In the genomic region with DNA sequence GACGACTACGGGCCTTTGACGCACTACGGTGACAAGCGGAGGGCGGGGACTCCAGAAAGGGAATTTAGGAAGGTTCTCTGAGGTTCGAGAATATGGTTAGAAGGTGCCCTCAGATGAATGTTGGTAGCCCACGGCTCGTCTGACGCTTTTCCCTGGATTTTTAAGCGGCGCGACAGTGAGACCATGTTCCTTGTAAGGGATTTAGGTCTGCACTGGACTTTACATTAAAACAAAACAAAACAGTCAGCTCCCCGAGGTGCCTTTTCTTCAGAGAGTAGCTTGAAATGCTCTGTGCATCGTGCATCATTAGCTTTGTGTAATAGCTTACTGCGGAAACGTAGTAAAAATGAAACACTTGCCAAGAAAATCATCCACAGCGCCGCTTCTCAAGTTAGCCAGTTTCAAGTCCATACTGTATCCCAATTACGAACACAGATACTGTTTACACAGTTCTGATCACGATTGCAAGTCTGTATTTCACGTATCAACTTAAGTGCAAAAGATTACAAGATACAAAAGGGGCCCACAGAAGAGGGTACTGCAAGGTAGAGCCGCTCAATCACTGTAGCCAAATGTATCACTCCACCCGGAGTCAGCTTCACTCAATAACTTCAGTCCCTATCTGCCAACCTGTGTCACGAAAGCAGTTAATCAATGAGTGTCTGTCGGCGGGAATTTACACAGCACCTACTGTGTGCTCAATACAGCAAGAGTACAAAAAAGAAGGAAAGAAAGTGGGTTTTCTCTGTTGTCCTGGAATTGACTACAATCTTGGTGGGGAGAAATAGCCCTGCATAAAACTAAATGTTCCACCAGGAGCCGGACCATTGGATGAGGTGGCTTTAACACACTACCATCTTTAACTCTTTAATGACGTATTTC, we compare ENCODE assay signal across 2 cellular contexts.
TF ChIP-seq lines count a peak whose summit lies in the region.

No MANE protein-coding gene starts in this region.

TF ChIP-seq in K562, 482 proteins besides CTCF, POLR2A, EP300 and RAD21 (continued from another document and continues in another):
- TF ChIP-seq, protein P1, sequence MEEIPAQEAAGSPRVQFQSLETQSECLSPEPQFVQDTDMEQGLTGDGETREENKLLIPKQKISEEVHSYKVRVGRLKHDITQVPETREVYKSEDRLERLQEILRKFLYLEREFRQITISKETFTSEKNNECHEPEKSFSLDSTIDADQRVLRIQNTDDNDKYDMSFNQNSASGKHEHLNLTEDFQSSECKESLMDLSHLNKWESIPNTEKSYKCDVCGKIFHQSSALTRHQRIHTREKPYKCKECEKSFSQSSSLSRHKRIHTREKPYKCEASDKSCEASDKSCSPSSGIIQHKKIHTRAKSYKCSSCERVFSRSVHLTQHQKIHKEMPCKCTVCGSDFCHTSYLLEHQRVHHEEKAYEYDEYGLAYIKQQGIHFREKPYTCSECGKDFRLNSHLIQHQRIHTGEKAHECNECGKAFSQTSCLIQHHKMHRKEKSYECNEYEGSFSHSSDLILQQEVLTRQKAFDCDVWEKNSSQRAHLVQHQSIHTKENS (CRISPR knock-in tag; IDR thresholded peaks at IDR 0.05): no peak
- TF ChIP-seq ZNF644 (tag; IDR thresholded peaks at IDR 0.05; ENCODE audit: low read depth) (no peak), EWSR1 (IDR thresholded peaks at IDR 0.05; ENCODE audit: borderline replicate concordance, low read depth, partially characterized antibody) (no peak), KLF10 (CRISPR knock-in tag; IDR thresholded peaks at IDR 0.05) (no peak), SMAD1 (IDR thresholded peaks at IDR 0.05; ENCODE audit: low read depth, low read length, partially characterized antibody) (no peak), NR2C2 (CRISPR knock-in tag; IDR thresholded peaks at IDR 0.05) (no peak), NR2C2 (tag; IDR thresholded peaks at IDR 0.05) (no peak), L3MBTL2 (IDR thresholded peaks at IDR 0.05) (peak; percentile 55; the same call in 1 of the 2 replicates), ARID1B (IDR thresholded peaks at IDR 0.05) (no peak), TBL1XR1 (IDR thresholded peaks at IDR 0.05; ENCODE audit: low read length in 2 of 2) (no peak), HLTF (IDR thresholded peaks at IDR 0.05) (no peak), SREBF1 (IDR thresholded peaks at IDR 0.05; ENCODE audit: borderline replicate concordance, low read depth, low read length) (no peak), MYC (IDR thresholded peaks at IDR 0.05; ENCODE audit: low read depth, low read length) (no peak), MYC (CRISPR knock-in tag; IDR thresholded peaks at IDR 0.05; ENCODE audit: borderline replicate concordance, low read depth) (no peak), BRD9 (IDR thresholded peaks at IDR 0.05; ENCODE audit: low read depth, partially characterized antibody) (no peak), HDGF (IDR thresholded peaks at IDR 0.05) (no peak), TSC22D4 (tag; IDR thresholded peaks at IDR 0.05) (no peak), RBM25 (IDR thresholded peaks at IDR 0.05; ENCODE audit: low read depth, low read length, severe bottlenecking) (peak; percentile 65)
- TF ChIP-seq, protein P2, sequence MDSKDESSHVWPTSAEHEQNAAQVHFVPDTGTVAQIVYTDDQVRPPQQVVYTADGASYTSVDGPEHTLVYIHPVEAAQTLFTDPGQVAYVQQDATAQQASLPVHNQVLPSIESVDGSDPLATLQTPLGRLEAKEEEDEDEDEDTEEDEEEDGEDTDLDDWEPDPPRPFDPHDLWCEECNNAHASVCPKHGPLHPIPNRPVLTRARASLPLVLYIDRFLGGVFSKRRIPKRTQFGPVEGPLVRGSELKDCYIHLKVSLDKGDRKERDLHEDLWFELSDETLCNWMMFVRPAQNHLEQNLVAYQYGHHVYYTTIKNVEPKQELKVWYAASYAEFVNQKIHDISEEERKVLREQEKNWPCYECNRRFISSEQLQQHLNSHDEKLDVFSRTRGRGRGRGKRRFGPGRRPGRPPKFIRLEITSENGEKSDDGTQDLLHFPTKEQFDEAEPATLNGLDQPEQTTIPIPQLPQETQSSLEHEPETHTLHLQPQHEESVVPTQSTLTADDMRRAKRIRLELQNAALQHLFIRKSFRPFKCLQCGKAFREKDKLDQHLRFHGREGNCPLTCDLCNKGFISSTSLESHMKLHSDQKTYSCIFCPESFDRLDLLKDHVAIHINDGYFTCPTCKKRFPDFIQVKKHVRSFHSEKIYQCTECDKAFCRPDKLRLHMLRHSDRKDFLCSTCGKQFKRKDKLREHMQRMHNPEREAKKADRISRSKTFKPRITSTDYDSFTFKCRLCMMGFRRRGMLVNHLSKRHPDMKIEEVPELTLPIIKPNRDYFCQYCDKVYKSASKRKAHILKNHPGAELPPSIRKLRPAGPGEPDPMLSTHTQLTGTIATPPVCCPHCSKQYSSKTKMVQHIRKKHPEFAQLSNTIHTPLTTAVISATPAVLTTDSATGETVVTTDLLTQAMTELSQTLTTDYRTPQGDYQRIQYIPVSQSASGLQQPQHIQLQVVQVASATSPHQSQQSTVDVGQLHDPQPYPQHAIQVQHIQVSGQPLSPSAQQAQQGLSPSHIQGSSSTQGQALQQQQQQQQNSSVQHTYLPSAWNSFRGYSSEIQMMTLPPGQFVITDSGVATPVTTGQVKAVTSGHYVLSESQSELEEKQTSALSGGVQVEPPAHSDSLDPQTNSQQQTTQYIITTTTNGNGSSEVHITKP (IDR thresholded peaks at IDR 0.05; ENCODE audit: partially characterized antibody): no peak
- TF ChIP-seq, protein P3, sequence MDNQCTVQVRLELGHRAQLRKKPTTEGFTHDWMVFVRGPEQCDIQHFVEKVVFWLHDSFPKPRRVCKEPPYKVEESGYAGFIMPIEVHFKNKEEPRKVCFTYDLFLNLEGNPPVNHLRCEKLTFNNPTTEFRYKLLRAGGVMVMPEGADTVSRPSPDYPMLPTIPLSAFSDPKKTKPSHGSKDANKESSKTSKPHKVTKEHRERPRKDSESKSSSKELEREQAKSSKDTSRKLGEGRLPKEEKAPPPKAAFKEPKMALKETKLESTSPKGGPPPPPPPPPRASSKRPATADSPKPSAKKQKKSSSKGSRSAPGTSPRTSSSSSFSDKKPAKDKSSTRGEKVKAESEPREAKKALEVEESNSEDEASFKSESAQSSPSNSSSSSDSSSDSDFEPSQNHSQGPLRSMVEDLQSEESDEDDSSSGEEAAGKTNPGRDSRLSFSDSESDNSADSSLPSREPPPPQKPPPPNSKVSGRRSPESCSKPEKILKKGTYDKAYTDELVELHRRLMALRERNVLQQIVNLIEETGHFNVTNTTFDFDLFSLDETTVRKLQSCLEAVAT (IDR thresholded peaks at IDR 0.05): no peak
- TF ChIP-seq, protein P4, sequence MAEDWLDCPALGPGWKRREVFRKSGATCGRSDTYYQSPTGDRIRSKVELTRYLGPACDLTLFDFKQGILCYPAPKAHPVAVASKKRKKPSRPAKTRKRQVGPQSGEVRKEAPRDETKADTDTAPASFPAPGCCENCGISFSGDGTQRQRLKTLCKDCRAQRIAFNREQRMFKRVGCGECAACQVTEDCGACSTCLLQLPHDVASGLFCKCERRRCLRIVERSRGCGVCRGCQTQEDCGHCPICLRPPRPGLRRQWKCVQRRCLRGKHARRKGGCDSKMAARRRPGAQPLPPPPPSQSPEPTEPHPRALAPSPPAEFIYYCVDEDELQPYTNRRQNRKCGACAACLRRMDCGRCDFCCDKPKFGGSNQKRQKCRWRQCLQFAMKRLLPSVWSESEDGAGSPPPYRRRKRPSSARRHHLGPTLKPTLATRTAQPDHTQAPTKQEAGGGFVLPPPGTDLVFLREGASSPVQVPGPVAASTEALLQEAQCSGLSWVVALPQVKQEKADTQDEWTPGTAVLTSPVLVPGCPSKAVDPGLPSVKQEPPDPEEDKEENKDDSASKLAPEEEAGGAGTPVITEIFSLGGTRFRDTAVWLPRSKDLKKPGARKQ (CRISPR knock-in tag; IDR thresholded peaks at IDR 0.05): no peak

TF ChIP-seq in HepG2, 621 proteins besides CTCF, POLR2A, EP300 and RAD21 (continued from another document and continues in another):
- TF ChIP-seq, protein P5, sequence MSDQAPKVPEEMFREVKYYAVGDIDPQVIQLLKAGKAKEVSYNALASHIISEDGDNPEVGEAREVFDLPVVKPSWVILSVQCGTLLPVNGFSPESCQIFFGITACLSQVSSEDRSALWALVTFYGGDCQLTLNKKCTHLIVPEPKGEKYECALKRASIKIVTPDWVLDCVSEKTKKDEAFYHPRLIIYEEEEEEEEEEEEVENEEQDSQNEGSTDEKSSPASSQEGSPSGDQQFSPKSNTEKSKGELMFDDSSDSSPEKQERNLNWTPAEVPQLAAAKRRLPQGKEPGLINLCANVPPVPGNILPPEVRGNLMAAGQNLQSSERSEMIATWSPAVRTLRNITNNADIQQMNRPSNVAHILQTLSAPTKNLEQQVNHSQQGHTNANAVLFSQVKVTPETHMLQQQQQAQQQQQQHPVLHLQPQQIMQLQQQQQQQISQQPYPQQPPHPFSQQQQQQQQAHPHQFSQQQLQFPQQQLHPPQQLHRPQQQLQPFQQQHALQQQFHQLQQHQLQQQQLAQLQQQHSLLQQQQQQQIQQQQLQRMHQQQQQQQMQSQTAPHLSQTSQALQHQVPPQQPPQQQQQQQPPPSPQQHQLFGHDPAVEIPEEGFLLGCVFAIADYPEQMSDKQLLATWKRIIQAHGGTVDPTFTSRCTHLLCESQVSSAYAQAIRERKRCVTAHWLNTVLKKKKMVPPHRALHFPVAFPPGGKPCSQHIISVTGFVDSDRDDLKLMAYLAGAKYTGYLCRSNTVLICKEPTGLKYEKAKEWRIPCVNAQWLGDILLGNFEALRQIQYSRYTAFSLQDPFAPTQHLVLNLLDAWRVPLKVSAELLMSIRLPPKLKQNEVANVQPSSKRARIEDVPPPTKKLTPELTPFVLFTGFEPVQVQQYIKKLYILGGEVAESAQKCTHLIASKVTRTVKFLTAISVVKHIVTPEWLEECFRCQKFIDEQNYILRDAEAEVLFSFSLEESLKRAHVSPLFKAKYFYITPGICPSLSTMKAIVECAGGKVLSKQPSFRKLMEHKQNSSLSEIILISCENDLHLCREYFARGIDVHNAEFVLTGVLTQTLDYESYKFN (CRISPR knock-in tag; conservative IDR thresholded peaks at IDR 0.05): no peak
- TF ChIP-seq SCMH1 (CRISPR knock-in tag; IDR thresholded peaks at IDR 0.05; ENCODE audit: borderline replicate concordance) (no peak), NFYC (CRISPR knock-in tag; IDR thresholded peaks at IDR 0.05) (no peak), RBAK (CRISPR knock-in tag; IDR thresholded peaks at IDR 0.05) (no peak), CREM (IDR thresholded peaks at IDR 0.05) (peak; percentile 63), CREM (CRISPR knock-in tag; IDR thresholded peaks at IDR 0.05) (no peak), HNRNPH1 (optimal IDR thresholded peaks at IDR 0.05; ENCODE audit: low read depth, low read length) (no peak), XBP1 (CRISPR knock-in tag; IDR thresholded peaks at IDR 0.05) (no peak), SRSF9 (IDR thresholded peaks at IDR 0.05; ENCODE audit: borderline replicate concordance, insufficient read depth, low read depth, low read length, poor library complexity, severe bottlenecking) (no peak), SALL2 (CRISPR knock-in tag; IDR thresholded peaks at IDR 0.05) (no peak), ZNF317 (CRISPR knock-in tag; IDR thresholded peaks at IDR 0.05) (no peak), SNRNP70 (IDR thresholded peaks at IDR 0.05; ENCODE audit: low read depth, low read length) (no peak), POLR2G (IDR thresholded peaks at IDR 0.05; ENCODE audit: low read depth, low read length) (peak; percentile 25), PCBP1 (IDR thresholded peaks at IDR 0.05; ENCODE audit: borderline replicate concordance, low read depth, low read length) (no peak), TBX2 (CRISPR knock-in tag; IDR thresholded peaks at IDR 0.05; ENCODE audit: borderline replicate concordance) (0 out of 2 replicates have a peak, but pooled peaks have one; percentile 29), ZNF354B (CRISPR knock-in tag; IDR thresholded peaks at IDR 0.05) (no peak), ZNF674 (CRISPR knock-in tag; IDR thresholded peaks at IDR 0.05; ENCODE audit: low read depth) (no peak), ELF1 (CRISPR knock-in tag; IDR thresholded peaks at IDR 0.05) (peak; percentile 43; the same call in 1 of the 2 replicates), ZSCAN12 (CRISPR knock-in tag; IDR thresholded peaks at IDR 0.05) (no peak), ZNF792 (CRISPR knock-in tag; IDR thresholded peaks at IDR 0.05) (no peak), CREB1 (IDR thresholded peaks at IDR 0.05) (no peak; the same call in 1 of the 2 replicates), CREB1 (CRISPR knock-in tag; IDR thresholded peaks at IDR 0.05) (peak; percentile 82), ZIK1 (CRISPR knock-in tag; IDR thresholded peaks at IDR 0.05; ENCODE audit: borderline replicate concordance, low read depth) (no peak)
- TF ChIP-seq, protein P6, sequence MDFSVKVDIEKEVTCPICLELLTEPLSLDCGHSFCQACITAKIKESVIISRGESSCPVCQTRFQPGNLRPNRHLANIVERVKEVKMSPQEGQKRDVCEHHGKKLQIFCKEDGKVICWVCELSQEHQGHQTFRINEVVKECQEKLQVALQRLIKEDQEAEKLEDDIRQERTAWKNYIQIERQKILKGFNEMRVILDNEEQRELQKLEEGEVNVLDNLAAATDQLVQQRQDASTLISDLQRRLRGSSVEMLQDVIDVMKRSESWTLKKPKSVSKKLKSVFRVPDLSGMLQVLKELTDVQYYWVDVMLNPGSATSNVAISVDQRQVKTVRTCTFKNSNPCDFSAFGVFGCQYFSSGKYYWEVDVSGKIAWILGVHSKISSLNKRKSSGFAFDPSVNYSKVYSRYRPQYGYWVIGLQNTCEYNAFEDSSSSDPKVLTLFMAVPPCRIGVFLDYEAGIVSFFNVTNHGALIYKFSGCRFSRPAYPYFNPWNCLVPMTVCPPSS (IDR thresholded peaks at IDR 0.05): no peak
- TF ChIP-seq, protein P7, sequence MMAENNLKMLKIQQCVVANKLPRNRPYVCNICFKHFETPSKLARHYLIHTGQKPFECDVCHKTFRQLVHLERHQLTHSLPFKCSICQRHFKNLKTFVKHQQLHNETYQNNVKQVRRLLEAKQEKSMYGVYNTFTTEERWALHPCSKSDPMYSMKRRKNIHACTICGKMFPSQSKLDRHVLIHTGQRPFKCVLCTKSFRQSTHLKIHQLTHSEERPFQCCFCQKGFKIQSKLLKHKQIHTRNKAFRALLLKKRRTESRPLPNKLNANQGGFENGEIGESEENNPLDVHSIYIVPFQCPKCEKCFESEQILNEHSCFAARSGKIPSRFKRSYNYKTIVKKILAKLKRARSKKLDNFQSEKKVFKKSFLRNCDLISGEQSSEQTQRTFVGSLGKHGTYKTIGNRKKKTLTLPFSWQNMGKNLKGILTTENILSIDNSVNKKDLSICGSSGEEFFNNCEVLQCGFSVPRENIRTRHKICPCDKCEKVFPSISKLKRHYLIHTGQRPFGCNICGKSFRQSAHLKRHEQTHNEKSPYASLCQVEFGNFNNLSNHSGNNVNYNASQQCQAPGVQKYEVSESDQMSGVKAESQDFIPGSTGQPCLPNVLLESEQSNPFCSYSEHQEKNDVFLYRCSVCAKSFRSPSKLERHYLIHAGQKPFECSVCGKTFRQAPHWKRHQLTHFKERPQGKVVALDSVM (CRISPR knock-in tag; IDR thresholded peaks at IDR 0.05): no peak
- TF ChIP-seq, protein P8, sequence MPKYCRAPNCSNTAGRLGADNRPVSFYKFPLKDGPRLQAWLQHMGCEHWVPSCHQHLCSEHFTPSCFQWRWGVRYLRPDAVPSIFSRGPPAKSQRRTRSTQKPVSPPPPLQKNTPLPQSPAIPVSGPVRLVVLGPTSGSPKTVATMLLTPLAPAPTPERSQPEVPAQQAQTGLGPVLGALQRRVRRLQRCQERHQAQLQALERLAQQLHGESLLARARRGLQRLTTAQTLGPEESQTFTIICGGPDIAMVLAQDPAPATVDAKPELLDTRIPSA (CRISPR knock-in tag; IDR thresholded peaks at IDR 0.05; ENCODE audit: borderline replicate concordance): 0 out of 2 replicates have a peak, but pooled peaks have one; percentile 1
